ENCODE assay signal across 23 cellular contexts in the genomic region with DNA sequence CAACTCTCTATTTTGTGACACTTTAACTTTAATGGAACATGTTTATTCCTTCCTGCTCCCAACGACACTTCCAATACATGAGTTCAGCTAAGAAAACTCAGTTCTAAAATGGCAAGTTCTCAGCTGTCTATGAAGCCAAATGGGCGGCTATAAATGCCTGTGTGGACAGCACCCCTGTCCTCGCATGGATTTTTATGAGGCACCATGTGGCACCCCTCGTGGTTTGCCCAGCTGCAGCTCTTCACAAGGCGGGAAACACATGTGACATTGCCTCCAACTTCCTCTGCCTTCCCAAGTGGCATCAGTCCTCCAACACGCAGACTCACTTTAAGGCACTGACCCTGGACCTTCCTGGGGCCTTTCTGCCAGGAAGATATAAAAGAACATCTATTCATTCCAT. TPM values are rescaled to one million over a fixed set of nuclear protein-coding genes. Genes with fewer than 3 reads are reported as not detected.
A peak's percentile ranks its signal among the peaks of the same experiment; 100 is the strongest.
DNase-seq lines count a peak whose midpoint lies in the region; ATAC-seq and TF ChIP-seq lines count a peak whose summit lies in the region.
"Had no signal": no experiment of that assay in that cellular context is flagged by ENCODE, and none has a peak within 500 bp of the region (broad histone marks: within the 10 kb centered on the region; RNA-seq: fewer than 3 reads in every experiment).

No MANE protein-coding gene starts in this region.

- H4K91ac ChIP-seq in mesenchymal stem cell (ENCODE audit: low read length) = peak overlapping the region; percentile 77

- peak overlapping the region in 1 of 2 experiments; percentile 95 for H3K14ac ChIP-seq in mesenchymal stem cell (ENCODE audit: low read length in 2 of 2)

- DNase-seq in HCT116 (ENCODE audit: low read depth, low spot score) = no peak
- peak; percentile 73 for DNase-seq in colonic mucosa
- DNase-seq in mesenchymal stem cell = no peak
- no peak for DNase-seq in smooth muscle cell (lab: John Stamatoyannopoulos, UW; ENCODE audit: unreplicated experiment)
- DNase-seq in C1 segment of cervical spinal cord (lab: John Stamatoyannopoulos, UW) = no peak
- no peak for DNase-seq in spleen
- no peak for DNase-seq in NCI-H2107 treated with DMSO at 0.1 percent for 48 hours (lab: John Stamatoyannopoulos, UW; ENCODE audit: unreplicated experiment)
- DNase-seq: BE2C; Caco-2; CD4-positive, alpha-beta memory T cell; DND-41; GOT3; NCI-H1092; NCI-H1436; NCI-H1930; NCI-H226; NCI-H510A treated with DMSO at 0.1 percent for 48 hours; NCI-H748 treated with DMSO at 0.1 percent for 48 hours; NK-92 treated with Interleukin-12 subunit alpha and Interleukin-12 subunit beta, amount 100 ng/mL, for 24 hours; SJCRH30 had no signal

- H2BK15ac ChIP-seq in mesenchymal stem cell (ENCODE audit: low read depth, poor library complexity, severe bottlenecking) = no peak overlapping the region

- no peak for TF ChIP-seq RAD21 in HCT116 (IDR thresholded peaks at IDR 0.05; ENCODE audit: low read depth)

- CTCF ChIA-PET in HCT116 (lab: Charles Lee) = no interaction called here

- WGBS in mesenchymal stem cell = 69% methylated on average over 6 of the region's 6 CpGs
- 79% methylated on average over 6 of the region's 6 CpGs for WGBS in smooth muscle cell (ENCODE audit: low lambda C conversion rate)
- 74 to 80% (median 77%) methylated on average over 6 of the region's 6 CpGs for WGBS in spleen, 5 donors

- H2AK5ac ChIP-seq in mesenchymal stem cell (ENCODE audit: low read length, severe bottlenecking) = peak overlapping the region; percentile 68

- ATAC-seq in HCT116 (no peak), HG03025 (IDR thresholded peaks at IDR 0.05; ENCODE audit: low FRiP score, unreplicated experiment) (no peak)
- ATAC-seq: GM12878, K562 had no signal

- H3K79me1 ChIP-seq in mesenchymal stem cell (replicated peaks; ENCODE audit: low read length, poor library complexity, severe bottlenecking) = peaks cover 16% of the 10 kb centered on the region

- H2BK5ac ChIP-seq in mesenchymal stem cell (ENCODE audit: low read depth, low read length, poor library complexity, severe bottlenecking) = no peak overlapping the region

- peak overlapping the region; percentile 57 to 98 for H3K4ac ChIP-seq in mesenchymal stem cell (ENCODE audit: low read depth in 1 of 2, low read length in 2 of 2)

- peak overlapping the region; percentile 45 for H4K8ac ChIP-seq in mesenchymal stem cell (ENCODE audit: low read length)

- RAD21 ChIA-PET in HCT116 (lab: Charles Lee; ENCODE audit: low non-redundant PET in 1 of 2, low total read pairs in 2 of 2, uncharacterized antibody in 2 of 2, unreplicated experiment in 2 of 2) = no interaction called here

- TF ChIP-seq CTCF in HCT116 (IDR thresholded peaks at IDR 0.05 in 2 of 3, conservative IDR thresholded peaks at IDR 0.05 in 1 of 3; ENCODE audit: borderline replicate concordance in 1 of 3, insufficient read depth in 1 of 3, low read depth in 2 of 3, low read length in 2 of 3) (no peak), colonic mucosa (IDR thresholded peaks at IDR 0.05) (no peak), smooth muscle cell (IDR thresholded peaks at IDR 0.05; ENCODE audit: borderline replicate concordance, insufficient read depth, poor library complexity, severe bottlenecking) (no peak), spleen (IDR thresholded peaks at IDR 0.05 in 8 of 11, conservative IDR thresholded peaks at IDR 0.05 in 3 of 11) (no peak)

- H3K4me2 ChIP-seq in HCT116 (ENCODE audit: low read length) (no peak overlapping the region), mesenchymal stem cell (ENCODE audit: low read length, poor library complexity, severe bottlenecking) (no peak overlapping the region), smooth muscle cell (no peak overlapping the region)

- H3F3A ChIP-seq in smooth muscle cell (ENCODE audit: low read depth) = no peaks in the 10 kb centered on the region

- H3K9ac ChIP-seq in HCT116 (ENCODE audit: low read length) (no peak overlapping the region), colonic mucosa (ENCODE audit: low read depth in 2 of 2, low read length in 2 of 2) (peak overlapping the region in 1 of 2 donors; percentile 60), mesenchymal stem cell (ENCODE audit: low read length) (no peak overlapping the region), smooth muscle cell (ENCODE audit: low read depth) (no peak overlapping the region)

- intact Hi-C loops in HCT116 (cut with micrococcal nuclease) = no loop called here
- intact Hi-C loops in colonic mucosa (cut with DNase I) = no loop called here
- intact Hi-C loops in spleen (cut with DNase I; ENCODE audit: low total_unique reads) = no loop called here

- H2BK120ac ChIP-seq in mesenchymal stem cell (ENCODE audit: low read depth, low read length) = no peak overlapping the region

- peak overlapping the region; percentile 77 to 92 for H3K18ac ChIP-seq in mesenchymal stem cell (ENCODE audit: low read depth in 1 of 2, low read length in 2 of 2)

- no peak for TF ChIP-seq POLR2A in HCT116 (IDR thresholded peaks at IDR 0.05; ENCODE audit: borderline replicate concordance, extremely low read depth, insufficient read depth, insufficient read length)
- no peak for TF ChIP-seq POLR2A in spleen (IDR thresholded peaks at IDR 0.05)

- H3K4me1 ChIP-seq in HCT116 (ENCODE audit: control insufficient read depth in 1 of 2, insufficient read depth in 2 of 2, low read length in 2 of 2) (peaks cover 45 to 59% of the 10 kb centered on the region in 2 experiments), colonic mucosa (peaks cover 4% of the 10 kb centered on the region), mesenchymal stem cell (ENCODE audit: control insufficient read depth, insufficient read depth, low read depth, low read length) (peaks cover 7% of the 10 kb centered on the region), smooth muscle cell (ENCODE audit: low read depth) (peaks cover 34% of the 10 kb centered on the region), spleen (peaks cover 0 to 20% (median 0%) of the 10 kb centered on the region in 6 donors)

- no peaks in the 10 kb centered on the region for H3K27me3 ChIP-seq in HCT116 (ENCODE audit: insufficient read depth, low read length)
- H3K27me3 ChIP-seq in colonic mucosa = no peaks in the 10 kb centered on the region
- no peaks in the 10 kb centered on the region for H3K27me3 ChIP-seq in mesenchymal stem cell (ENCODE audit: control insufficient read depth in 1 of 2, insufficient read depth in 1 of 2, low read length in 2 of 2)
- no peaks in the 10 kb centered on the region for H3K27me3 ChIP-seq in smooth muscle cell (ENCODE audit: low read depth)
- no peaks in the 10 kb centered on the region for H3K27me3 ChIP-seq in spleen (replicated peaks in 1 of 7)
- H3K27me3 ChIP-seq: BE2C, SJCRH30 had no signal

- H3K9me3 ChIP-seq in HCT116 (ENCODE audit: control insufficient read depth in 1 of 2, insufficient read depth in 1 of 2, low read depth in 1 of 2, low read length in 2 of 2) = no peaks in the 10 kb centered on the region
- H3K9me3 ChIP-seq in colonic mucosa = no peaks in the 10 kb centered on the region
- no peaks in the 10 kb centered on the region for H3K9me3 ChIP-seq in mesenchymal stem cell (ENCODE audit: control insufficient read depth, low read length)
- H3K9me3 ChIP-seq in smooth muscle cell (replicated peaks; ENCODE audit: low read depth) = no peaks in the 10 kb centered on the region
- no peaks in the 10 kb centered on the region for H3K9me3 ChIP-seq in spleen
- H3K9me3 ChIP-seq: BE2C, Caco-2, SJCRH30 had no signal

- H3K27ac ChIP-seq in HCT116 (ENCODE audit: low read depth, low read length) = no peak overlapping the region
- peak overlapping the region; percentile 58 for H3K27ac ChIP-seq in colonic mucosa
- H3K27ac ChIP-seq in mesenchymal stem cell (ENCODE audit: low read length, poor library complexity, severe bottlenecking) = no peak overlapping the region
- peak overlapping the region; percentile 8 for H3K27ac ChIP-seq in smooth muscle cell (ENCODE audit: low read depth)
- no peak overlapping the region for H3K27ac ChIP-seq in spleen
- H3K27ac ChIP-seq: SJCRH30 had no signal

- no peaks in the 10 kb centered on the region for H4K20me1 ChIP-seq in HCT116 (ENCODE audit: insufficient read depth)
- peaks cover 15% of the 10 kb centered on the region for H4K20me1 ChIP-seq in smooth muscle cell (ENCODE audit: low read depth)

- H3K79me2 ChIP-seq in HCT116 (ENCODE audit: insufficient read depth, low read length) = peaks cover 84% of the 10 kb centered on the region
- peaks cover 36% of the 10 kb centered on the region for H3K79me2 ChIP-seq in smooth muscle cell (ENCODE audit: low read depth)

- H3K36me3 ChIP-seq in HCT116 (ENCODE audit: control insufficient read depth in 1 of 2, insufficient read depth in 2 of 2, low read length in 2 of 2) (0 out of 4 replicates have a peak, but pooled peaks cover 0 to 4% of the 10 kb centered on the region in 2 experiments), colonic mucosa (no peaks in the 10 kb centered on the region), mesenchymal stem cell (ENCODE audit: control insufficient read depth in 1 of 2, insufficient read depth in 2 of 2, low read depth in 1 of 2, low read length in 2 of 2) (peaks cover 3 to 4% of the 10 kb centered on the region in 2 experiments), smooth muscle cell (ENCODE audit: low read depth) (no peaks in the 10 kb centered on the region), spleen (no peaks in the 10 kb centered on the region)
- H3K36me3 ChIP-seq: BE2C, SJCRH30 had no signal

- POLR2A ChIA-PET in HCT116 (lab: Charles Lee) = interaction anchor here (1.2 kb wide), 1 partner anchor 213 kb away, joined by 4 read pairs; a partner anchor contains a TSS

- H3K9me2 ChIP-seq in HCT116 (ENCODE audit: insufficient read depth) = no peaks in the 10 kb centered on the region

- peak overlapping the region; percentile 94 to 98 for H2BK12ac ChIP-seq in mesenchymal stem cell (ENCODE audit: low read length in 2 of 2)

- no TSS peak for BruUV-seq in HCT116 (replicated peaks; lab: Mats Ljungman, UMichigan)

- H2AFZ ChIP-seq in HCT116 (ENCODE audit: low read depth, low read length, poor library complexity, severe bottlenecking) = no peak overlapping the region
- no peak overlapping the region for H2AFZ ChIP-seq in mesenchymal stem cell (ENCODE audit: low read depth, low read length)
- no peak overlapping the region for H2AFZ ChIP-seq in smooth muscle cell (ENCODE audit: low read depth)

- H3K4me3 ChIP-seq in HCT116 (replicated peaks in 1 of 2; ENCODE audit: low read depth in 1 of 2, low read length in 2 of 2) (no peak overlapping the region), colonic mucosa (no peak overlapping the region), mesenchymal stem cell (ENCODE audit: insufficient read depth in 1 of 2, low read depth in 1 of 2, low read length in 2 of 2) (no peak overlapping the region), smooth muscle cell (no peak overlapping the region), spleen (no peak overlapping the region)
- H3K4me3 ChIP-seq: GM12878, K562, SJCRH30 had no signal

- H3K23ac ChIP-seq in mesenchymal stem cell (ENCODE audit: low read length in 2 of 2) = no peak overlapping the region

RNA-seq across cellular contexts. Expression of a gene that starts 48.0 kb away (rescaled TPM):
- total RNA-seq in HCT116 (2021; ENCODE audit: unreplicated experiment) (59.5 TPM), colonic mucosa (10 to 100 TPM; 50.2 to 77.1 TPM), smooth muscle cell (5.2 and 10.2 TPM in 2 replicates), spleen (10 to 100 TPM in 5 of 7 donors, 1 to 10 TPM in 2; 7.1 to 18.6 (median 11.8) TPM)
- 23.7 and 24.4 TPM in 2 replicates for polyA plus RNA-seq in HCT116 (2012)
- 8.0 TPM for polyA plus RNA-seq in mesenchymal stem cell (2013, experiment 1 of 2)
- polyA plus RNA-seq in mesenchymal stem cell (2013, experiment 2 of 2) = 8.1 TPM
- polyA plus RNA-seq in smooth muscle cell (9.4 and 17.9 TPM in 2 replicates), spleen (1 to 10 TPM; 1.1 to 2.3 (median 1.4) TPM)

Comparison
In these comparisons a context has a peak if more than half of its experiments do, and no peak if none do; other contexts are left out.
1. H3K27ac ChIP-seq: peak in colonic mucosa (single experiment) and smooth muscle cell (single experiment); none in HCT116 (single experiment), mesenchymal stem cell (single experiment) and spleen (0 of 8).